1 cellular context compared by ENCODE assay signal in the genomic region with DNA sequence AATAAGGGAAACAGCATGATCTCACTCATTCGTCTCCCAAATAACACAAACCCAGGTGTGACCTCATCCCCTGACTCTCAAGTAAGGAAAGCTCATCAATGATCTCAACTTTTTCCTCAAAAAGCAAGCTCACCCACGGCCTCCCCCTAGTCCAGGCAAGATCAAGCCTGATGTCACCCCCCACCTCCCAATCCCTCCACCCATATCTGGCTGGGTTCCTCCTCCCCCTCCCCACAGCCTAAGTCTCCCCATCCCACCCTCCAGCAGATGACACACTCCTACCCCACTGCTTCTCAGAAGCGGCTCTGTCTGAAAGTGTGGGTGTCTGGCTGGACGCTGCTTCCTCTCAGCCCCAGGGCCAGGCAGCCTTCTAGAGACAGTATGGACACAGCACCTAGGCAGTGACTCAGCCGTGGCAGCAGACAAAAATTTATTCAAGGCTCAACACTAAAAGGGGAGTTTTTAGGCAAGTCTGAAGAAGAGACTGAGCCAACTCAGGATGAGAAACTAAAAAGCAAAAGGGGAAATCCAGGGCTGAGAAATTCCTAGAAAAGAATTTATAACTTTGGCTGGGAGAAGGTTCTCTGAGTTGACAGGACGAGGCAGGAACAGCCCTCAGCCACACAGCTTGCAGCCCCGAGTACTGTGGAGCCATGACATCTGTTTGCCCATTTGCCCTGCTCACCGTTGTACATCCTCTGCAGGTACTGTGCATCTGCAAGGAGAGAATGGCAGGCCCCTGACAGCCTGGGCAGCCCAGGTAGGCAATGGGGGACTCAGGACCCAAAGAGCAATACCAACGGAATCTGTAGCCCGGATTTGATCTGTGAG.
TF ChIP-seq lines count a peak whose summit lies in the region.

No MANE protein-coding gene starts in this region.

TF ChIP-seq in GM23338, 12 proteins besides CTCF, POLR2A, EP300 and RAD21 (continued from another document):
- TF ChIP-seq, protein P1, sequence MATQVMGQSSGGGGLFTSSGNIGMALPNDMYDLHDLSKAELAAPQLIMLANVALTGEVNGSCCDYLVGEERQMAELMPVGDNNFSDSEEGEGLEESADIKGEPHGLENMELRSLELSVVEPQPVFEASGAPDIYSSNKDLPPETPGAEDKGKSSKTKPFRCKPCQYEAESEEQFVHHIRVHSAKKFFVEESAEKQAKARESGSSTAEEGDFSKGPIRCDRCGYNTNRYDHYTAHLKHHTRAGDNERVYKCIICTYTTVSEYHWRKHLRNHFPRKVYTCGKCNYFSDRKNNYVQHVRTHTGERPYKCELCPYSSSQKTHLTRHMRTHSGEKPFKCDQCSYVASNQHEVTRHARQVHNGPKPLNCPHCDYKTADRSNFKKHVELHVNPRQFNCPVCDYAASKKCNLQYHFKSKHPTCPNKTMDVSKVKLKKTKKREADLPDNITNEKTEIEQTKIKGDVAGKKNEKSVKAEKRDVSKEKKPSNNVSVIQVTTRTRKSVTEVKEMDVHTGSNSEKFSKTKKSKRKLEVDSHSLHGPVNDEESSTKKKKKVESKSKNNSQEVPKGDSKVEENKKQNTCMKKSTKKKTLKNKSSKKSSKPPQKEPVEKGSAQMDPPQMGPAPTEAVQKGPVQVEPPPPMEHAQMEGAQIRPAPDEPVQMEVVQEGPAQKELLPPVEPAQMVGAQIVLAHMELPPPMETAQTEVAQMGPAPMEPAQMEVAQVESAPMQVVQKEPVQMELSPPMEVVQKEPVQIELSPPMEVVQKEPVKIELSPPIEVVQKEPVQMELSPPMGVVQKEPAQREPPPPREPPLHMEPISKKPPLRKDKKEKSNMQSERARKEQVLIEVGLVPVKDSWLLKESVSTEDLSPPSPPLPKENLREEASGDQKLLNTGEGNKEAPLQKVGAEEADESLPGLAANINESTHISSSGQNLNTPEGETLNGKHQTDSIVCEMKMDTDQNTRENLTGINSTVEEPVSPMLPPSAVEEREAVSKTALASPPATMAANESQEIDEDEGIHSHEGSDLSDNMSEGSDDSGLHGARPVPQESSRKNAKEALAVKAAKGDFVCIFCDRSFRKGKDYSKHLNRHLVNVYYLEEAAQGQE (IDR thresholded peaks at IDR 0.05; ENCODE audit: unreplicated experiment), result no peak
- TF ChIP-seq, protein P2, sequence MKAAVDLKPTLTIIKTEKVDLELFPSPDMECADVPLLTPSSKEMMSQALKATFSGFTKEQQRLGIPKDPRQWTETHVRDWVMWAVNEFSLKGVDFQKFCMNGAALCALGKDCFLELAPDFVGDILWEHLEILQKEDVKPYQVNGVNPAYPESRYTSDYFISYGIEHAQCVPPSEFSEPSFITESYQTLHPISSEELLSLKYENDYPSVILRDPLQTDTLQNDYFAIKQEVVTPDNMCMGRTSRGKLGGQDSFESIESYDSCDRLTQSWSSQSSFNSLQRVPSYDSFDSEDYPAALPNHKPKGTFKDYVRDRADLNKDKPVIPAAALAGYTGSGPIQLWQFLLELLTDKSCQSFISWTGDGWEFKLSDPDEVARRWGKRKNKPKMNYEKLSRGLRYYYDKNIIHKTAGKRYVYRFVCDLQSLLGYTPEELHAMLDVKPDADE (IDR thresholded peaks at IDR 0.05), result no peak
- TF ChIP-seq JUNB (IDR thresholded peaks at IDR 0.05; ENCODE audit: unreplicated experiment) (no peak), EZH2 (IDR thresholded peaks at IDR 0.05; ENCODE audit: low read depth, unreplicated experiment) (no peak), ZNF114 (CRISPR knock-in tag; IDR thresholded peaks at IDR 0.05) (no peak), POLR2AphosphoS5 (IDR thresholded peaks at IDR 0.05; ENCODE audit: low read depth) (no peak)
